11 cellular contexts compared by ENCODE assay signal in the genomic region with DNA sequence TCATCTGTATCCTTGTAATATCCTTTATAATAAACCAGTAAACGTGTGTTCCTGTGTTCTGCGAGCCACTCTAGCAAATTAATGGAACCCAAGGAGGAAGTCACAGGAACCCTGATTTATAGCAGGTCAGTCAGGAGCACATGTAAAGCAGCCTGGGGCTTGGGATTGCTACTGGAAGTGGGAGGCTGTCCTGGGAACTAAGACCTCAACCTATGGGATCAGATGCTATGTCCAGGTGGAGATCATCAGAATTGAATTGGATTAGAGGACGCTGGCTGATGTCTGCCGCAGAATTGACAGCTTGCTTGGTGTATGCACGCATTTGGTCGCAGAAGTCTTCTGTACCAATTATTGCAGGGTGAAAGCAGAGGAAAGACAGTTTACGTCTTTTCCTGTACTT. TPM values are rescaled to one million over a fixed set of nuclear protein-coding genes. Genes with fewer than 3 reads are reported as not detected.
"Had no signal": no experiment of that assay in that cellular context is flagged by ENCODE, and none has a peak within 500 bp of the region (broad histone marks: within the 10 kb centered on the region; RNA-seq: fewer than 3 reads in every experiment).

No MANE protein-coding gene starts in this region.

- H3K4me3 Mint-ChIP-seq: HFFc6, IgD-negative memory B cell had no signal

- H3K4me1 ChIP-seq: HAP-1 had no signal

- H3K36me3 ChIP-seq: HAP-1 had no signal

- FAIRE-seq: HepG2 had no signal

- H3K27ac ChIP-seq: GM23248, HL-60 had no signal

- H3K27ac Mint-ChIP-seq: HFFc6, IgD-negative memory B cell had no signal

- DNase-seq: GM23248, GOT3, H7, HFFc6 had no signal

- H2AFZ ChIP-seq: GM23248 had no signal

- H3K9me3 Mint-ChIP-seq: HFFc6 had no signal

- H3K4me3 ChIP-seq: GM23248, HAP-1 had no signal

- H3K4me1 Mint-ChIP-seq: IgD-negative memory B cell had no signal

- ATAC-seq: HCT116, HepG2 had no signal

- H3K9ac ChIP-seq: GM23248 had no signal

- H3K9me3 ChIP-seq: HAP-1 had no signal

RNA-seq across cellular contexts. Expression of a gene that starts 48.6 kb away (rescaled TPM):
- total RNA-seq: GM23248, H4, HepG2, HFFc6, HT1080 had no signal
- polyA plus RNA-seq: GM23248, HepG2, IgD-negative memory B cell had no signal
